13 cellular contexts compared by ENCODE assay signal in the genomic region with DNA sequence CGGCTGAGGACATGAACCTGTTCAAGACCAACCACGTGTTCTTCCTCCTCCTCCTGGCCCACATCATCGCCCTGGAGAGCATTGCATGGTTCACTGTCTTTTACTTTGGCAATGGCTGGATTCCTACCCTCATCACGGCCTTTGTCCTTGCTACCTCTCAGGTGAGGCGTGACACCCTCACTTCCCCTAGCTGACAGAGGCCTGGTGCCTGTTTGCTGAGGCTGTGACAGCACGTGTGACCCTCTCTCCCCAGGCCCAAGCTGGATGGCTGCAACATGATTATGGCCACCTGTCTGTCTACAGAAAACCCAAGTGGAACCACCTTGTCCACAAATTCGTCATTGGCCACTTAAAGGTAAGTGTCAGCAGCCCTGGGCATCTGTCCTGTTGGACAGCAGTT. TPM values are rescaled to one million over a fixed set of nuclear protein-coding genes. Genes with fewer than 3 reads are reported as not detected.
DNase-seq lines count a peak whose midpoint lies in the region; ATAC-seq and TF ChIP-seq lines count a peak whose summit lies in the region.
"Had no signal": no experiment of that assay in that cellular context is flagged by ENCODE, and none has a peak within 500 bp of the region (broad histone marks: within the 10 kb centered on the region; RNA-seq: fewer than 3 reads in every experiment).

No MANE protein-coding gene starts in this region.

- H3K27me3 ChIP-seq in suprapubic skin, result no peaks in the 10 kb centered on the region

- no peak overlapping the region for H3K4me3 ChIP-seq in suprapubic skin
- H3K4me3 ChIP-seq: GM23248 had no signal

- DNase-seq in Right ventricle myocardium inferior (ENCODE audit: missing footprints) (peak; percentile 43), left ventricle myocardium superior (no peak), chondrocyte (ENCODE audit: low spot score) (peak; percentile 37), nephron progenitor cell (no peak), suprapubic skin (ENCODE audit: low spot score in 2 of 2) (no peak)
- DNase-seq: C1 segment of cervical spinal cord; CD4-positive, alpha-beta memory T cell; DMS79; EL; GM23248 had no signal

- H3K27ac ChIP-seq in suprapubic skin, result no peak overlapping the region
- H3K27ac ChIP-seq: GM23248 had no signal

- no peak for TF ChIP-seq CTCF in chondrocyte (IDR thresholded peaks at IDR 0.05)
- TF ChIP-seq CTCF in nephron progenitor cell (IDR thresholded peaks at IDR 0.05), result no peak
- TF ChIP-seq CTCF in suprapubic skin (IDR thresholded peaks at IDR 0.05), result no peak

- no peak for ATAC-seq in Right ventricle myocardium inferior
- ATAC-seq in left ventricle myocardium superior, result no peak
- ATAC-seq in GM18909 (IDR thresholded peaks at IDR 0.05; ENCODE audit: poor library complexity, unreplicated experiment), result no peak
- ATAC-seq in GM19395 (IDR thresholded peaks at IDR 0.05; ENCODE audit: unreplicated experiment), result no peak

- H3K4me1 Mint-ChIP-seq in chondrocyte (ENCODE audit: low read depth), result peaks cover 7% of the 10 kb centered on the region
- peaks cover 15% of the 10 kb centered on the region for H3K4me1 Mint-ChIP-seq in nephron progenitor cell

- TF ChIP-seq EP300 in suprapubic skin (IDR thresholded peaks at IDR 0.05), result no peak

- H3K36me3 ChIP-seq in suprapubic skin, result peaks cover 22% of the 10 kb centered on the region

- H3K4me3 Mint-ChIP-seq in chondrocyte (ENCODE audit: unreplicated experiment) (no peak overlapping the region), nephron progenitor cell (no peak overlapping the region)
- H3K4me3 Mint-ChIP-seq: B cell; CD4-positive, alpha-beta memory T cell had no signal

- no peak for TF ChIP-seq POLR2A in suprapubic skin (IDR thresholded peaks at IDR 0.05)

- intact Hi-C loops in Right ventricle myocardium inferior (cut with DNase I), result no loop called here
- intact Hi-C loops in left ventricle myocardium superior (cut with micrococcal nuclease), result no loop called here

- H3K9me3 ChIP-seq in suprapubic skin, result no peaks in the 10 kb centered on the region

- WGBS in suprapubic skin, result 90% methylated on average over 7 of the region's 7 CpGs

- H3K27me3 Mint-ChIP-seq in chondrocyte (ENCODE audit: low read depth) (no peaks in the 10 kb centered on the region), nephron progenitor cell (ENCODE audit: low read depth, poor library complexity) (no peaks in the 10 kb centered on the region)
- H3K27me3 Mint-ChIP-seq: B cell; CD4-positive, alpha-beta memory T cell had no signal

- no peak overlapping the region for H3K27ac Mint-ChIP-seq in chondrocyte (ENCODE audit: unreplicated experiment)
- H3K27ac Mint-ChIP-seq in nephron progenitor cell, result peak overlapping the region; percentile 36
- H3K27ac Mint-ChIP-seq: B cell had no signal

- H3K36me3 Mint-ChIP-seq in chondrocyte (ENCODE audit: low read depth) (peaks cover 35% of the 10 kb centered on the region), nephron progenitor cell (ENCODE audit: low read depth) (peaks cover 80% of the 10 kb centered on the region)
- H3K36me3 Mint-ChIP-seq: CD4-positive, alpha-beta memory T cell had no signal

- H3K9me3 Mint-ChIP-seq in chondrocyte (ENCODE audit: low read depth), result no peaks in the 10 kb centered on the region
- H3K9me3 Mint-ChIP-seq in nephron progenitor cell, result no peaks in the 10 kb centered on the region

- peaks cover 3% of the 10 kb centered on the region for H3K4me1 ChIP-seq in suprapubic skin

RNA-seq across cellular contexts. Expression of a gene that starts 12.3 kb away (rescaled TPM):
- 35.7 TPM for total RNA-seq in Right ventricle myocardium inferior
- 24.7 TPM for total RNA-seq in left ventricle myocardium superior
- 202 to 315 TPM (median 297 TPM) in 3 replicates for total RNA-seq in chondrocyte
- 100 to 1,000 TPM; 130 to 455 (median 327) TPM for total RNA-seq in suprapubic skin

RNA-seq across cellular contexts. Expression of a gene that starts 23.6 kb away (rescaled TPM):
- total RNA-seq in Right ventricle myocardium inferior, result 25.7 TPM
- total RNA-seq in left ventricle myocardium superior, result 26.3 TPM
- 72.6 to 95.5 TPM (median 74.6 TPM) in 3 replicates for total RNA-seq in chondrocyte
- 10 to 100 TPM; 16.4 to 69.6 (median 46.6) TPM for total RNA-seq in suprapubic skin

RNA-seq across cellular contexts. Expression of a gene that starts 47.7 kb away (rescaled TPM):
- total RNA-seq in Right ventricle myocardium inferior (7.0 TPM), left ventricle myocardium superior (6.4 TPM), chondrocyte (12.6 to 27.1 TPM (median 13.2 TPM) in 3 replicates), suprapubic skin (10 to 100 TPM in 2 of 4 donors, 1 to 10 TPM in 2; 6.9 to 14.0 (median 9.2) TPM)

RNA-seq across cellular contexts. Expression of a gene that starts 48.0 kb away (rescaled TPM):
- total RNA-seq in Right ventricle myocardium inferior (130 TPM), left ventricle myocardium superior (130 TPM), chondrocyte (103 to 133 TPM (median 106 TPM) in 3 replicates), suprapubic skin (10 to 100 TPM; 29.7 to 44.8 (median 35.9) TPM)

RNA-seq across cellular contexts. Expression of a gene that starts 51.0 kb away (rescaled TPM):
- total RNA-seq in Right ventricle myocardium inferior (113 TPM), left ventricle myocardium superior (69.7 TPM), chondrocyte (206 to 263 TPM (median 255 TPM) in 3 replicates), suprapubic skin (10 to 100 TPM; 12.7 to 24.7 (median 17.9) TPM)

Comparison
In these comparisons a context has a peak if more than half of its experiments do, and no peak if none do; other contexts are left out.
1. DNase-seq: peak in Right ventricle myocardium inferior (single experiment) and chondrocyte (single experiment); none in left ventricle myocardium superior (single experiment), nephron progenitor cell (single experiment) and suprapubic skin (0 of 2).